32 cellular contexts compared by ENCODE assay signal in genomic region chr17:4090898-4091297, GRCh38. TPM values are rescaled to one million over a fixed set of nuclear protein-coding genes. Genes with fewer than 3 reads are reported as not detected.
A peak's percentile ranks its signal among the peaks of the same experiment; 100 is the strongest.
DNase-seq lines count a peak whose midpoint lies in the region; ATAC-seq and TF ChIP-seq lines count a peak whose summit lies in the region.
"Had no signal": no experiment of that assay in that cellular context is flagged by ENCODE, and none has a peak within 500 bp of the region (broad histone marks: within the 10 kb centered on the region; RNA-seq: fewer than 3 reads in every experiment).

No MANE protein-coding gene starts in this region.

- intact Hi-C loops in OCI-LY7 (cut with micrococcal nuclease; ENCODE audit: unreplicated experiment): no loop called here

- TF ChIP-seq CTCF in HFFc6 (IDR thresholded peaks at IDR 0.05): no peak
- no peak for TF ChIP-seq CTCF in fibroblast of pulmonary artery (IDR thresholded peaks at IDR 0.05; ENCODE audit: low read length, missing control alignments)
- no peak for TF ChIP-seq CTCF in OCI-LY7 (conservative IDR thresholded peaks at IDR 0.05; ENCODE audit: low read length)
- no peak for TF ChIP-seq CTCF in brain microvascular endothelial cell (IDR thresholded peaks at IDR 0.05; ENCODE audit: low read depth, low read length, missing control alignments)

- no TSS peak for BruUV-seq in OCI-LY7 (replicated peaks; lab: Mats Ljungman, UMichigan)

- H3K79me2 ChIP-seq in OCI-LY7 (ENCODE audit: insufficient read depth, low read depth, low read length): no peaks in the 10 kb centered on the region
- H3K79me2 ChIP-seq: hepatocyte had no signal

- peaks cover 52% of the 10 kb centered on the region for H3K36me3 Mint-ChIP-seq in HFFc6 (ENCODE audit: low read depth)
- peaks cover 59 to 66% of the 10 kb centered on the region in 2 donors for H3K36me3 Mint-ChIP-seq in stimulated activated naive B cell treated with anti-CD40 and anti-IgM and Interleukin-4, amounts not matched to agents 10 μg/mL and 1 μg/mL and 100 μg/mL, for 72 hours

- H3K27me3 Mint-ChIP-seq in HFFc6 (ENCODE audit: insufficient read depth): peaks cover 1% of the 10 kb centered on the region
- no peaks in the 10 kb centered on the region for H3K27me3 Mint-ChIP-seq in stimulated activated naive B cell treated with anti-CD40 and anti-IgM and Interleukin-4, amounts not matched to agents 10 μg/mL and 1 μg/mL and 100 μg/mL, for 72 hours
- H3K27me3 Mint-ChIP-seq: activated CD8-positive, alpha-beta T cell treated with anti-CD3 and anti-CD28 coated beads for 36 hours; stimulated activated naive CD8-positive, alpha-beta T cell treated with anti-CD3 and anti-CD28 coated beads, Interleukin-15, Interleukin-2, amounts not matched to agents 100 ng/mL and 50 ng/mL, for 24 hours had no signal

- H3K27ac Mint-ChIP-seq in HFFc6: no peak overlapping the region
- peak overlapping the region; percentile 26 for H3K27ac Mint-ChIP-seq in stimulated activated naive B cell treated with anti-CD40 and anti-IgM and Interleukin-4, amounts not matched to agents 10 μg/mL and 1 μg/mL and 100 μg/mL, for 72 hours
- H3K27ac Mint-ChIP-seq: activated CD8-positive, alpha-beta T cell treated with anti-CD3 and anti-CD28 coated beads for 36 hours; mesothelial cell of epicardium; natural killer cell had no signal

- no peaks in the 10 kb centered on the region for H3K9me2 ChIP-seq in OCI-LY7 (ENCODE audit: insufficient read depth, low read length)

- in situ Hi-C loops in brain microvascular endothelial cell (cut with HindIII; ENCODE audit: low pct_ligation_motif_present, low sequenced_read_pairs): no loop called here

- H3K4me3 ChIP-seq in fibroblast of pulmonary artery (replicated peaks; ENCODE audit: low read depth, low read length): no peak overlapping the region
- H3K4me3 ChIP-seq in OCI-LY7 (ENCODE audit: low read depth, low read length, poor library complexity, severe bottlenecking): no peak overlapping the region
- H3K4me3 ChIP-seq in brain microvascular endothelial cell (ENCODE audit: low read depth, low read length): no peak overlapping the region
- H3K4me3 ChIP-seq: hepatocyte, left lung, pancreas, right atrium auricular region, tibial nerve had no signal

- POLR2A ChIA-PET in OCI-LY7 (lab: Charles Lee): no interaction called here

- no peaks in the 10 kb centered on the region for H4K20me1 ChIP-seq in OCI-LY7 (ENCODE audit: insufficient read depth, low read length)

- no peaks in the 10 kb centered on the region for H3K9me3 ChIP-seq in OCI-LY7 (ENCODE audit: low read length)
- H3K9me3 ChIP-seq: left lung, pancreas, right atrium auricular region, tibial nerve had no signal

- CTCF ChIA-PET in OCI-LY7 (lab: Charles Lee; ENCODE audit: unreplicated experiment): no interaction called here

- no peak overlapping the region for H2AFZ ChIP-seq in OCI-LY7 (ENCODE audit: low read length)
- H2AFZ ChIP-seq: hepatocyte had no signal

- peaks cover 17% of the 10 kb centered on the region for H3K4me1 Mint-ChIP-seq in HFFc6 (ENCODE audit: low read depth)
- peaks cover 8 to 9% of the 10 kb centered on the region in 2 donors for H3K4me1 Mint-ChIP-seq in stimulated activated naive B cell treated with anti-CD40 and anti-IgM and Interleukin-4, amounts not matched to agents 10 μg/mL and 1 μg/mL and 100 μg/mL, for 72 hours
- H3K4me1 Mint-ChIP-seq: immature natural killer cell, mesothelial cell of epicardium, natural killer cell had no signal

- H3K27me3 ChIP-seq in brain microvascular endothelial cell (replicated peaks): no peaks in the 10 kb centered on the region
- H3K27me3 ChIP-seq: foreskin keratinocyte, hepatocyte, left lung, pancreas, right atrium auricular region, tibial nerve had no signal

- no peak overlapping the region for H3K4me3 Mint-ChIP-seq in HFFc6
- no peak overlapping the region for H3K4me3 Mint-ChIP-seq in stimulated activated naive B cell treated with anti-CD40 and anti-IgM and Interleukin-4, amounts not matched to agents 10 μg/mL and 1 μg/mL and 100 μg/mL, for 72 hours
- H3K4me3 Mint-ChIP-seq: activated CD8-positive, alpha-beta T cell treated with anti-CD3 and anti-CD28 coated beads for 36 hours; CD8-positive, alpha-beta memory T cell; immature natural killer cell; mesothelial cell of epicardium; natural killer cell; stimulated activated naive CD8-positive, alpha-beta T cell treated with anti-CD3 and anti-CD28 coated beads, Interleukin-15, Interleukin-2, amounts not matched to agents 100 ng/mL and 50 ng/mL, for 24 hours had no signal

- peak; percentile 8 for DNase-seq in HFFc6
- DNase-seq in astrocyte of the hippocampus (ENCODE audit: low read depth, low spot score): peak; percentile 11
- DNase-seq in fibroblast of pulmonary artery (ENCODE audit: low read depth): peak; percentile 12
- DNase-seq in stimulated activated naive B cell treated with anti-CD40 and anti-IgM and Interleukin-4, amounts not matched to agents 10 μg/mL and 1 μg/mL and 100 μg/mL, for 72 hours: no peak
- no peak for DNase-seq in germinal center (ENCODE audit: low spot score)
- DNase-seq in OCI-LY7 (ENCODE audit: low spot score): no peak
- no peak for DNase-seq in Kasumi-1 (lab: John Stamatoyannopoulos, UW)
- no peak for DNase-seq in brain microvascular endothelial cell
- DNase-seq: activated CD4-positive, alpha-beta T cell treated with anti-CD3 and anti-CD28 coated beads for 1 hour; activated CD8-positive, alpha-beta T cell treated with anti-CD3 and anti-CD28 coated beads for 36 hours; activated effector memory CD4-positive, alpha-beta T cell treated with anti-CD3 and anti-CD28 coated beads, Interleukin-2, amount 50 U/mL, for 16 hours; CD8-positive, alpha-beta memory T cell; dermis blood vessel endothelial cell; DMS153; foreskin keratinocyte; GF-D8; immature natural killer cell; KG1; left lung; MV-4-11; natural killer cell; NCI-H1694 treated with DMSO at 0.1 percent for 48 hours; NCI-H2171; NCI-H524 treated with DMSO at 0.1 percent for 48 hours; pancreas; stimulated activated CD4-positive, alpha-beta T cell treated with anti-CD3 and anti-CD28 coated beads, Interleukin-12 subunit alpha, Interleukin-12 subunit beta, amount 100 ng/mL, for 4 hours; T-helper 1 cell had no signal

- no peaks in the 10 kb centered on the region for H3K4me1 ChIP-seq in OCI-LY7 (ENCODE audit: insufficient read depth, low read length, poor library complexity, severe bottlenecking)
- H3K4me1 ChIP-seq: foreskin keratinocyte, left lung, pancreas, right atrium auricular region, tibial nerve had no signal

- H3K36me3 ChIP-seq in OCI-LY7 (ENCODE audit: insufficient read depth, low read length) (peaks cover 84% of the 10 kb centered on the region), brain microvascular endothelial cell (replicated peaks) (peaks cover 66% of the 10 kb centered on the region)

- H3K9me3 Mint-ChIP-seq in HFFc6: no peaks in the 10 kb centered on the region
- no peaks in the 10 kb centered on the region for H3K9me3 Mint-ChIP-seq in stimulated activated naive B cell treated with anti-CD40 and anti-IgM and Interleukin-4, amounts not matched to agents 10 μg/mL and 1 μg/mL and 100 μg/mL, for 72 hours
- H3K9me3 Mint-ChIP-seq: activated CD8-positive, alpha-beta T cell treated with anti-CD3 and anti-CD28 coated beads for 36 hours; CD8-positive, alpha-beta memory T cell; mesothelial cell of epicardium; natural killer cell; stimulated activated naive CD8-positive, alpha-beta T cell treated with anti-CD3 and anti-CD28 coated beads, Interleukin-15, Interleukin-2, amounts not matched to agents 100 ng/mL and 50 ng/mL, for 24 hours had no signal

- no peak overlapping the region for H3K4me2 ChIP-seq in OCI-LY7 (ENCODE audit: low read length)
- H3K4me2 ChIP-seq: hepatocyte had no signal

- ATAC-seq in stimulated activated naive B cell treated with anti-CD40 and anti-IgM and Interleukin-4, amounts not matched to agents 10 μg/mL and 1 μg/mL and 100 μg/mL, for 72 hours (replicated peaks): no peak
- ATAC-seq: activated CD8-positive, alpha-beta T cell treated with anti-CD3 and anti-CD28 coated beads for 36 hours; foreskin keratinocyte; left lung; natural killer cell; pancreas had no signal

- H3K27ac ChIP-seq in OCI-LY7 (ENCODE audit: low read depth, low read length, poor library complexity, severe bottlenecking) (no peak overlapping the region), brain microvascular endothelial cell (no peak overlapping the region)
- H3K27ac ChIP-seq: foreskin keratinocyte, hepatocyte, left lung, pancreas, right atrium auricular region had no signal

RNA-seq across cellular contexts. Expression of gene ZZEF1, which starts 51.9 kb away (rescaled TPM):
- 10 to 100 TPM; 19.3 to 26.6 (median 23.1) TPM for total RNA-seq in HFFc6 (2021; fragmentation: NEBNext Ultra II Directional; extraction: Animal tissue kit (Norgen Biotek cat#: 25700))
- total RNA-seq in OCI-LY7 (2014; rRNA removed; shearing (Covaris generic)): 25.3 and 35.4 TPM in 2 replicates
- total RNA-seq in OCI-LY7 (2022): 51.5 and 54.9 TPM in 2 replicates

RNA-seq across cellular contexts. Expression of gene CYB5D2, which starts 52.1 kb away (rescaled TPM):
- 10 to 100 TPM; 12.5 to 22.2 (median 13.1) TPM for total RNA-seq in HFFc6 (2021; fragmentation: NEBNext Ultra II Directional; extraction: Animal tissue kit (Norgen Biotek cat#: 25700))
- 6.9 and 18.5 TPM in 2 replicates for total RNA-seq in OCI-LY7 (2014; rRNA removed; shearing (Covaris generic))
- 16.7 and 17.2 TPM in 2 replicates for total RNA-seq in OCI-LY7 (2022)

Comparison
In these comparisons a context has a peak if more than half of its experiments do, and no peak if none do; other contexts are left out.
1. DNase-seq: peak in HFFc6 (single experiment), astrocyte of the hippocampus (single experiment) and fibroblast of pulmonary artery (single experiment); none in stimulated activated naive B cell treated with anti-CD40 and anti-IgM and Interleukin-4, amounts not matched to agents 10 μg/mL and 1 μg/mL and 100 μg/mL, for 72 hours (single experiment), germinal center (single experiment), OCI-LY7 (single experiment), Kasumi-1 (0 of 2) and brain microvascular endothelial cell (single experiment).